9 cellular contexts compared by ENCODE assay signal in genomic region chr22:22687638-22688500, GRCh38. TPM values are rescaled to one million over a fixed set of nuclear protein-coding genes. Genes with fewer than 3 reads are reported as not detected.
A peak's percentile ranks its signal among the peaks of the same experiment; 100 is the strongest.
DNase-seq lines count a peak whose midpoint lies in the region; ATAC-seq and TF ChIP-seq lines count a peak whose summit lies in the region.
"Had no signal": no experiment of that assay in that cellular context is flagged by ENCODE, and none has a peak within 500 bp of the region (broad histone marks: within the 10 kb centered on the region; RNA-seq: fewer than 3 reads in every experiment).

No MANE protein-coding gene starts in this region.

- no peaks in the 10 kb centered on the region for H3K36me3 ChIP-seq in HCT116 (ENCODE audit: control insufficient read depth in 1 of 2, insufficient read depth in 2 of 2, low read length in 2 of 2)

- no peaks in the 10 kb centered on the region for H3K79me2 ChIP-seq in HCT116 (ENCODE audit: insufficient read depth, low read length)

- no peak overlapping the region for H2AFZ ChIP-seq in HCT116 (ENCODE audit: low read depth, low read length, poor library complexity, severe bottlenecking)

- TF ChIP-seq CTCF in HCT116 (IDR thresholded peaks at IDR 0.05 in 2 of 3, conservative IDR thresholded peaks at IDR 0.05 in 1 of 3; ENCODE audit: borderline replicate concordance in 1 of 3, insufficient read depth in 1 of 3, low read depth in 2 of 3, low read length in 2 of 3), result peak; percentile 56 to 83 (median 82); a peak in 5 of 6 replicates
- TF ChIP-seq CTCF in RWPE1 (conservative IDR thresholded peaks at IDR 0.05; ENCODE audit: low read depth), result peak; percentile 77
- TF ChIP-seq CTCF in dorsolateral prefrontal cortex (IDR thresholded peaks at IDR 0.05 in 54 of 56, conservative IDR thresholded peaks at IDR 0.05 in 2 of 56; ENCODE audit: low read depth in 1 of 56, partially characterized antibody in 56 of 56), result peak; percentile 15 to 82 (median 72)

- BruUV-seq in HCT116 (replicated peaks; lab: Mats Ljungman, UMichigan), result no TSS peak

- H3K4me2 ChIP-seq in HCT116 (ENCODE audit: low read length), result no peak overlapping the region

- H3K9ac ChIP-seq in HCT116 (ENCODE audit: low read length), result no peak overlapping the region

- H4K20me1 ChIP-seq in HCT116 (ENCODE audit: insufficient read depth), result no peaks in the 10 kb centered on the region

- H3K4me3 ChIP-seq in HCT116 (replicated peaks in 1 of 2; ENCODE audit: low read depth in 1 of 2, low read length in 2 of 2), result no peak overlapping the region
- H3K4me3 ChIP-seq in dorsolateral prefrontal cortex, result no peak overlapping the region

- TF ChIP-seq POLR2A in HCT116 (IDR thresholded peaks at IDR 0.05; ENCODE audit: borderline replicate concordance, extremely low read depth, insufficient read depth, insufficient read length), result no peak

- DNase-seq in DMS114 treated with DMSO at 0.1 percent for 48 hours (lab: John Stamatoyannopoulos, UW; ENCODE audit: unreplicated experiment) (peak; percentile 27), HCT116 (ENCODE audit: low read depth, low spot score) (no peak), RWPE1 (ENCODE audit: low spot score) (peak; percentile 23), dorsolateral prefrontal cortex (peak in 5 of 10 donors; percentile 11 to 65 (median 55)), lung microvascular endothelial cell (ENCODE audit: low read depth in 2 of 2) (peak; percentile 46 to 62)
- no peak for DNase-seq in effector CD4-positive, alpha-beta T cell

- no peaks in the 10 kb centered on the region for H3K9me3 ChIP-seq in HCT116 (ENCODE audit: control insufficient read depth in 1 of 2, insufficient read depth in 1 of 2, low read depth in 1 of 2, low read length in 2 of 2)

- peak; percentile 58 for TF ChIP-seq RAD21 in HCT116 (IDR thresholded peaks at IDR 0.05; ENCODE audit: low read depth)

- CTCF ChIA-PET in HCT116 (lab: Charles Lee), result interaction anchor here (1.2 to 3.6 kb wide), 3 partner anchors 21 to 66 kb away, joined by 3 to 26 read pairs (median 4); no protein-coding TSS in a partner anchor
- CTCF ChIA-PET in RWPE1 (lab: Yijun Ruan, JAX), result no interaction called here

- ATAC-seq in HCT116 (peak; percentile 89), GM21717 (IDR thresholded peaks at IDR 0.05; ENCODE audit: unreplicated experiment) (no peak), HG03280 (IDR thresholded peaks at IDR 0.05; ENCODE audit: unreplicated experiment) (no peak)

- POLR2A ChIA-PET in HCT116 (lab: Charles Lee), result no interaction called here
- POLR2A ChIA-PET in RWPE1 (lab: Yijun Ruan, JAX; ENCODE audit: low non-redundant PET), result no interaction called here

- H3K4me1 ChIP-seq in HCT116 (ENCODE audit: control insufficient read depth in 1 of 2, insufficient read depth in 2 of 2, low read length in 2 of 2), result peaks cover 0 to 6% of the 10 kb centered on the region in 2 experiments; a peak in 3 of 4 replicates

- H3K9me2 ChIP-seq in HCT116 (ENCODE audit: insufficient read depth), result no peaks in the 10 kb centered on the region

- RAD21 ChIA-PET in HCT116 (lab: Charles Lee; ENCODE audit: low non-redundant PET in 1 of 2, low total read pairs in 2 of 2, uncharacterized antibody in 2 of 2, unreplicated experiment in 2 of 2), result no interaction called here

- intact Hi-C loops in HCT116 (cut with micrococcal nuclease), result no loop called here
- intact Hi-C loops in dorsolateral prefrontal cortex (cut with DNase I), result no loop called here

- no peaks in the 10 kb centered on the region for H3K27me3 ChIP-seq in HCT116 (ENCODE audit: insufficient read depth, low read length)
- no peaks in the 10 kb centered on the region for H3K27me3 ChIP-seq in dorsolateral prefrontal cortex

- H3K27ac ChIP-seq in HCT116 (ENCODE audit: low read depth, low read length), result no peak overlapping the region
- H3K27ac ChIP-seq in RWPE1, result no peak overlapping the region
- no peak overlapping the region for H3K27ac ChIP-seq in dorsolateral prefrontal cortex

TF ChIP-seq in HCT116, 20 proteins besides CTCF, POLR2A, EP300 and RAD21:
- no peak for TF ChIP-seq POLR2AphosphoS5 (IDR thresholded peaks at IDR 0.05; ENCODE audit: low read depth, low read length)
- no peak for TF ChIP-seq JUND (IDR thresholded peaks at IDR 0.05)
- TF ChIP-seq FOSL1 (IDR thresholded peaks at IDR 0.05; ENCODE audit: low read depth), result no peak
- no peak for TF ChIP-seq ELF1 (IDR thresholded peaks at IDR 0.05; ENCODE audit: borderline replicate concordance, low read depth)
- 0 out of 2 replicates have a peak, but pooled peaks have one; percentile 15 for TF ChIP-seq CBX3 (IDR thresholded peaks at IDR 0.05; ENCODE audit: low read depth)
- no peak for TF ChIP-seq EGR1 (IDR thresholded peaks at IDR 0.05; ENCODE audit: low read depth)
- no peak for TF ChIP-seq EZH2phosphoT487 (IDR thresholded peaks at IDR 0.05; ENCODE audit: borderline replicate concordance)
TF ChIP-seq in HCT116: peak in this region for 1.

RNA-seq across cellular contexts. Expression of gene GGTLC2, which starts 43.5 kb away (rescaled TPM):
- total RNA-seq in HCT116 (2021; ENCODE audit: unreplicated experiment) (not detected), dorsolateral prefrontal cortex (1 to 10 TPM in 2 of 120 experiments, under 1 TPM in 6, not detected in 112; 0.53 to 1.8 (median 0.83) TPM), lung microvascular endothelial cell (not detected in 2 replicates)
- not detected in 2 replicates for polyA plus RNA-seq in HCT116 (2012)
- total RNA-seq: pulmonary artery endothelial cell had no signal

Comparison
In these comparisons a context has a peak if more than half of its experiments do, and no peak if none do; other contexts are left out.
1. DNase-seq: peak in DMS114 treated with DMSO at 0.1 percent for 48 hours (single experiment), RWPE1 (single experiment) and lung microvascular endothelial cell (2 of 2); none in HCT116 (single experiment) and effector CD4-positive, alpha-beta T cell (single experiment).
2. Peak in every context shown above with its lines, with median percentiles within 50 percentile points of each other: CTCF ChIP-seq.